19 cellular contexts compared by ENCODE assay signal in the genomic region with DNA sequence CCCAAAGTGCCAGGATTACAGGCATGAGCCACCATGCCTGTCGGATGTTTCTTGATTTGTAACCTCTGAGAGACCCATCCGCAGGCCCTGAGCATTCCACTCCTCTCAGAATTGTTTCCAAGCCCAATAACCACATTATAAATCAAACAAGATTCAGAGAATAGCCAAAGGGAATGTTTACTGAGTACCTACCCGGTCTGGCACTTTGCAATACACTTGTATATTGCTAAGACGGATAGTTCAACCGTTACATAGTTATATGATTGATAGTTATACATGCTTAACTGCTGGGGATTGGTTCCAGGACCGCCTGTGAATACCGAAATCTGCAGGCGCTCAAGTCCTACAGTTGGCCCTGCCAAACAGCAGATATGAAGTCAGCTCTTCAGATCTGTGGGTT. TPM values are rescaled to one million over a fixed set of nuclear protein-coding genes. Genes with fewer than 3 reads are reported as not detected.
DNase-seq lines count a peak whose midpoint lies in the region; ATAC-seq and TF ChIP-seq lines count a peak whose summit lies in the region.
"Had no signal": no experiment of that assay in that cellular context is flagged by ENCODE, and none has a peak within 500 bp of the region (broad histone marks: within the 10 kb centered on the region; RNA-seq: fewer than 3 reads in every experiment).

No MANE protein-coding gene starts in this region.

- H3K4me1 ChIP-seq in esophagus muscularis mucosa (peaks cover 28 to 45% (median 36%) of the 10 kb centered on the region in 4 donors), psoas muscle (peaks cover 33% of the 10 kb centered on the region)

- intact Hi-C loops in CD14-positive monocyte (cut with micrococcal nuclease) (loop anchor here (10.0 kb wide), 2 partner anchors 150 to 760 kb away; a partner anchor contains a TSS), esophagus muscularis mucosa (cut with DNase I) (no loop called here), psoas muscle (cut with DNase I) (no loop called here)

- no peak for DNase-seq in CD14-positive monocyte (ENCODE audit: low spot score)
- DNase-seq in HL-60 (ENCODE audit: low read depth in 1 of 2, low spot score in 1 of 2): no peak
- no peak for DNase-seq in esophagus muscularis mucosa (ENCODE audit: extremely low spot score)
- no peak for DNase-seq in psoas muscle
- DNase-seq in progenitor cell of endocrine pancreas (ENCODE audit: low spot score, unreplicated experiment): no peak
- DNase-seq in activated gamma-delta T cell (lab: John Stamatoyannopoulos, UW): no peak
- no peak for DNase-seq in cerebellar nuclear complex (lab: John Stamatoyannopoulos, UW)
- DNase-seq in NCI-H2081 (lab: John Stamatoyannopoulos, UW): no peak
- DNase-seq: CD4-positive, CD25-positive, alpha-beta regulatory T cell; EL; naive thymus-derived CD8-positive, alpha-beta T cell; NCI-H1436 treated with DMSO at 0.1 percent for 48 hours; stimulated activated CD4-positive, alpha-beta T cell treated with anti-CD3 and anti-CD28 coated beads, Interleukin-2, amount 100 ng/mL, for 48 hours; stimulated activated CD8-positive, alpha-beta memory T cell treated with anti-CD3 and anti-CD28 coated beads, Interleukin-4, amount 100 ng/mL, for 48 hours; tibial artery had no signal

- H3K27me3 Mint-ChIP-seq in CD14-positive monocyte (ENCODE audit: low read depth in 3 of 3) (peaks cover 0 to 2% (median 0%) of the 10 kb centered on the region in 3 donors), progenitor cell of endocrine pancreas (no peaks in the 10 kb centered on the region)
- H3K27me3 Mint-ChIP-seq: CD4-positive, CD25-positive, alpha-beta regulatory T cell; naive thymus-derived CD8-positive, alpha-beta T cell had no signal

- H3K4me1 Mint-ChIP-seq in CD14-positive monocyte (peaks cover 74% of the 10 kb centered on the region), progenitor cell of endocrine pancreas (ENCODE audit: low read depth) (peaks cover 12% of the 10 kb centered on the region)

- no peak for TF ChIP-seq POLR2A in esophagus muscularis mucosa (IDR thresholded peaks at IDR 0.05; ENCODE audit: low read depth)

- H3K9me3 ChIP-seq in esophagus muscularis mucosa: no peaks in the 10 kb centered on the region
- H3K9me3 ChIP-seq in psoas muscle: no peaks in the 10 kb centered on the region
- H3K9me3 ChIP-seq: right atrium auricular region, SJSA1, tibial artery had no signal

- H3K27ac ChIP-seq in HL-60 (replicated peaks) (peak overlapping the region; percentile 68), esophagus muscularis mucosa (replicated peaks in 1 of 4) (peak overlapping the region in 3 of 4 donors; percentile 0 to 35 (median 32)), psoas muscle (peak overlapping the region; percentile 70)
- H3K27ac ChIP-seq: SJSA1 had no signal

- H3K27ac Mint-ChIP-seq in CD14-positive monocyte (peak overlapping the region; percentile 94 to 100 (median 98)), progenitor cell of endocrine pancreas (no peak overlapping the region)

- peaks cover 25 to 44% (median 40%) of the 10 kb centered on the region in 4 donors for H3K36me3 ChIP-seq in esophagus muscularis mucosa
- H3K36me3 ChIP-seq in psoas muscle (ENCODE audit: insufficient read depth in 1 of 2, low read depth in 1 of 2): peaks cover 2 to 35% of the 10 kb centered on the region in 2 donors

- H3K36me3 Mint-ChIP-seq in CD14-positive monocyte (peaks cover 40 to 49% of the 10 kb centered on the region in 2 donors), progenitor cell of endocrine pancreas (ENCODE audit: insufficient read depth) (peaks cover 9% of the 10 kb centered on the region)

- no peak for ATAC-seq in psoas muscle
- ATAC-seq: naive thymus-derived CD8-positive, alpha-beta T cell had no signal

- TF ChIP-seq CTCF in CD14-positive monocyte (IDR thresholded peaks at IDR 0.05): no peak
- no peak for TF ChIP-seq CTCF in HL-60 (IDR thresholded peaks at IDR 0.05; ENCODE audit: insufficient read depth, low read length)
- no peak for TF ChIP-seq CTCF in esophagus muscularis mucosa (IDR thresholded peaks at IDR 0.05)
- no peak for TF ChIP-seq CTCF in psoas muscle (IDR thresholded peaks at IDR 0.05)
- TF ChIP-seq CTCF in progenitor cell of endocrine pancreas (IDR thresholded peaks at IDR 0.05; ENCODE audit: unreplicated experiment): no peak

- H3K27me3 ChIP-seq in HL-60 (ENCODE audit: insufficient read depth, poor library complexity, severe bottlenecking) (no peaks in the 10 kb centered on the region), esophagus muscularis mucosa (no peaks in the 10 kb centered on the region), psoas muscle (ENCODE audit: insufficient read depth in 3 of 3, low read length in 2 of 3) (no peaks in the 10 kb centered on the region)
- H3K27me3 ChIP-seq: right atrium auricular region, SJSA1, tibial artery had no signal

- TF ChIP-seq EP300 in esophagus muscularis mucosa (IDR thresholded peaks at IDR 0.05): no peak

- WGBS in esophagus muscularis mucosa: 71% methylated on average over 8 of the region's 8 CpGs
- 67 to 79% (median 70%) methylated on average over 8 of the region's 8 CpGs for WGBS in psoas muscle, 3 donors

- H3K9me3 Mint-ChIP-seq in CD14-positive monocyte (peaks cover 0 to 3% (median 0%) of the 10 kb centered on the region in 7 donors), progenitor cell of endocrine pancreas (ENCODE audit: low read depth) (no peaks in the 10 kb centered on the region)
- H3K9me3 Mint-ChIP-seq: activated T-helper 2 cell treated with anti-CD3 and anti-CD28 coated beads, Interferon-gamma antibody, Interleukin-2, Interleukin-4, amounts not matched to agents 10 μg/mL and 5 μg/mL and 100 μg/mL, durations not matched to agents 14 hours and 24 hours and 36 hours; CD4-positive, CD25-positive, alpha-beta regulatory T cell; naive thymus-derived CD8-positive, alpha-beta T cell had no signal

- H3K4me3 ChIP-seq in HL-60 (replicated peaks; ENCODE audit: insufficient read depth, low read length): no peak overlapping the region
- H3K4me3 ChIP-seq in esophagus muscularis mucosa: no peak overlapping the region
- H3K4me3 ChIP-seq in psoas muscle: no peak overlapping the region
- H3K4me3 ChIP-seq: right atrium auricular region, SJSA1, tibial artery had no signal

- H3K4me3 Mint-ChIP-seq in CD14-positive monocyte (no peak overlapping the region), progenitor cell of endocrine pancreas (ENCODE audit: low read depth) (no peak overlapping the region)

RNA-seq across cellular contexts. Expression of a gene that starts 3.0 kb away (rescaled TPM):
- 10 to 100 TPM; 34.5 to 42.0 TPM for polyA plus RNA-seq in CD14-positive monocyte
- 10 to 100 TPM; 61.0 to 83.4 (median 72.6) TPM for total RNA-seq in esophagus muscularis mucosa
- total RNA-seq in psoas muscle: 10 to 100 TPM; 39.9 to 75.4 (median 61.2) TPM
- polyA plus RNA-seq in psoas muscle: 10 to 100 TPM; 36.1 to 56.7 (median 51.2) TPM
- total RNA-seq in progenitor cell of endocrine pancreas: 72.4 and 76.1 TPM in 2 replicates

RNA-seq across cellular contexts. Expression of a gene that starts 6.3 kb away (rescaled TPM):
- polyA plus RNA-seq in CD14-positive monocyte (10 to 100 TPM; 76.5 to 93.5 TPM), psoas muscle (10 to 100 TPM; 46.6 to 58.6 (median 47.3) TPM)
- total RNA-seq in esophagus muscularis mucosa (10 to 100 TPM; 34.1 to 73.7 (median 51.4) TPM), psoas muscle (10 to 100 TPM; 36.7 to 72.8 (median 55.4) TPM), progenitor cell of endocrine pancreas (40.1 and 41.7 TPM in 2 replicates)

RNA-seq across cellular contexts. Expression of a gene that starts 19.9 kb away (rescaled TPM):
- 100 to 1,000 TPM in 1 of 2 donors, 10 to 100 TPM in 1; 91.2 to 113 TPM for polyA plus RNA-seq in CD14-positive monocyte
- 100 to 1,000 TPM in 2 of 4 donors, 10 to 100 TPM in 2; 81.4 to 122 (median 108) TPM for total RNA-seq in esophagus muscularis mucosa
- total RNA-seq in psoas muscle: 10 to 100 TPM; 13.3 to 17.8 (median 16.5) TPM
- 10 to 100 TPM; 28.6 to 57.0 (median 48.3) TPM for polyA plus RNA-seq in psoas muscle
- total RNA-seq in progenitor cell of endocrine pancreas: 51.0 and 54.8 TPM in 2 replicates

RNA-seq across cellular contexts. Expression of a gene that starts 21.1 kb away (rescaled TPM):
- polyA plus RNA-seq in CD14-positive monocyte (not detected), psoas muscle (under 1 TPM in 2 of 3 donors, not detected in 1; 0.07 to 0.22 TPM)
- total RNA-seq in esophagus muscularis mucosa (under 1 TPM in 1 of 4 donors, not detected in 3; 0.34 TPM), psoas muscle (not detected), progenitor cell of endocrine pancreas (107 and 111 TPM in 2 replicates)
- total RNA-seq: activated T-helper 2 cell treated with anti-CD3 and anti-CD28 coated beads, Interferon-gamma antibody, Interleukin-2, Interleukin-4, amounts not matched to agents 10 μg/mL and 5 μg/mL and 100 μg/mL, durations not matched to agents 14 hours and 24 hours and 36 hours; CD4-positive, CD25-positive, alpha-beta regulatory T cell; LHCN-M2; naive thymus-derived CD8-positive, alpha-beta T cell; SJSA1 had no signal
- polyA plus RNA-seq: CD4-positive, CD25-positive, alpha-beta regulatory T cell; naive thymus-derived CD8-positive, alpha-beta T cell had no signal

RNA-seq across cellular contexts. Expression of a gene that starts 25.7 kb away (rescaled TPM):
- polyA plus RNA-seq in CD14-positive monocyte: under 1 TPM in 1 of 2 donors, not detected in 1; 0.17 TPM
- 1 to 10 TPM in 3 of 4 donors, under 1 TPM in 1; 0.83 to 2.3 (median 1.2) TPM for total RNA-seq in esophagus muscularis mucosa
- under 1 TPM; 0.32 to 0.90 (median 0.48) TPM for total RNA-seq in psoas muscle
- polyA plus RNA-seq in psoas muscle: under 1 TPM; 0.17 to 0.56 (median 0.31) TPM
- total RNA-seq in progenitor cell of endocrine pancreas: 2.3 and 2.9 TPM in 2 replicates

Comparison
In these comparisons a context has a peak if more than half of its experiments do, and no peak if none do; other contexts are left out.
1. intact Hi-C loops: an anchor here in CD14-positive monocyte (10.0 kb wide); none called in esophagus muscularis mucosa and psoas muscle.